Comparison of ENCODE assay signal across 17 cellular contexts in genomic region chr1:171158089-171158488, GRCh38. TPM values are rescaled to one million over a fixed set of nuclear protein-coding genes. Genes with fewer than 3 reads are reported as not detected.
DNase-seq lines count a peak whose midpoint lies in the region; ATAC-seq and TF ChIP-seq lines count a peak whose summit lies in the region.
"Had no signal": no experiment of that assay in that cellular context is flagged by ENCODE, and none has a peak within 500 bp of the region (broad histone marks: within the 10 kb centered on the region; RNA-seq: fewer than 3 reads in every experiment).

No MANE protein-coding gene starts in this region.

- H3K27ac Mint-ChIP-seq in nephron = peak overlapping the region; percentile 92 to 95 (median 93)

- peak; percentile 42 to 86 (median 62) for ATAC-seq in heart left ventricle
- ATAC-seq in heart right ventricle = peak in 5 of 8 donors; percentile 29 to 85 (median 75)
- ATAC-seq in HG03354 (IDR thresholded peaks at IDR 0.05; ENCODE audit: poor library complexity, severe bottlenecking, unreplicated experiment) = no peak
- ATAC-seq in psoas muscle = no peak
- ATAC-seq: SK-N-SH treated with all-trans-retinoic acid at 6 μM for 48 hours had no signal

- H3K9me3 ChIP-seq in heart left ventricle = peaks cover 0 to 6% (median 0%) of the 10 kb centered on the region in 12 donors
- no peaks in the 10 kb centered on the region for H3K9me3 ChIP-seq in right atrium auricular region
- H3K9me3 ChIP-seq in heart right ventricle = peaks cover 0 to 6% (median 0%) of the 10 kb centered on the region in 11 donors
- H3K9me3 ChIP-seq in psoas muscle = no peaks in the 10 kb centered on the region

- no peaks in the 10 kb centered on the region for H3K27me3 Mint-ChIP-seq in nephron (ENCODE audit: low read depth)

- DNase-seq in heart left ventricle (no peak), right atrium auricular region (ENCODE audit: low spot score) (no peak), heart right ventricle (no peak), psoas muscle (no peak)
- no peak for DNase-seq in stimulated activated CD4-positive, alpha-beta T cell treated with anti-CD3 and anti-CD28 coated beads, Interleukin-2, amount 100 ng/mL, for 48 hours
- DNase-seq: KG1, MG63, NCI-H1694, NCI-H2029 treated with DMSO at 0.1 percent for 48 hours, NCI-H526 treated with DMSO at 0.1 percent for 48 hours, SIG-M5 had no signal

- WGBS in heart left ventricle, 4 donors = 51 to 65% (median 54%) methylated on average over 5 of the region's 5 CpGs
- WGBS in heart right ventricle, 2 donors = 46 to 67% methylated on average over 5 of the region's 5 CpGs
- WGBS in psoas muscle, 3 donors = 76 to 79% (median 79%) methylated on average over 5 of the region's 5 CpGs

- no peak for TF ChIP-seq POLR2A in heart left ventricle (IDR thresholded peaks at IDR 0.05)

- no peak overlapping the region for H3K4me3 Mint-ChIP-seq in nephron

- H3K4me1 Mint-ChIP-seq in nephron = peaks cover 41% of the 10 kb centered on the region

- H3K4me1 ChIP-seq in heart left ventricle (peaks cover 0 to 15% (median 2%) of the 10 kb centered on the region in 12 donors), right atrium auricular region (peaks cover 0 to 13% of the 10 kb centered on the region in 2 donors), heart right ventricle (peaks cover 0 to 17% (median 12%) of the 10 kb centered on the region in 9 donors), psoas muscle (no peaks in the 10 kb centered on the region)

- H3K36me3 Mint-ChIP-seq in nephron (ENCODE audit: low read depth) = no peaks in the 10 kb centered on the region

- TF ChIP-seq CTCF in heart left ventricle (IDR thresholded peaks at IDR 0.05) (peak in 2 of 12 donors; percentile 6 to 12), right atrium auricular region (IDR thresholded peaks at IDR 0.05) (no peak), heart right ventricle (IDR thresholded peaks at IDR 0.05) (no peak), nephron (IDR thresholded peaks at IDR 0.05; ENCODE audit: unreplicated experiment in 3 of 3) (no peak), psoas muscle (IDR thresholded peaks at IDR 0.05) (no peak)

- no peaks in the 10 kb centered on the region for H3K36me3 ChIP-seq in heart left ventricle
- H3K36me3 ChIP-seq in right atrium auricular region = no peaks in the 10 kb centered on the region
- no peaks in the 10 kb centered on the region for H3K36me3 ChIP-seq in heart right ventricle
- H3K36me3 ChIP-seq in psoas muscle (ENCODE audit: insufficient read depth in 1 of 2, low read depth in 1 of 2) = no peaks in the 10 kb centered on the region
- H3K36me3 ChIP-seq: MG63 had no signal

- H3K27me3 ChIP-seq in heart left ventricle (no peaks in the 10 kb centered on the region), right atrium auricular region (no peaks in the 10 kb centered on the region), heart right ventricle (no peaks in the 10 kb centered on the region), psoas muscle (ENCODE audit: insufficient read depth in 3 of 3, low read length in 2 of 3) (no peaks in the 10 kb centered on the region)
- H3K27me3 ChIP-seq: MG63 had no signal

- peak overlapping the region in 2 of 12 donors; percentile 22 to 28 for H3K27ac ChIP-seq in heart left ventricle
- no peak overlapping the region for H3K27ac ChIP-seq in right atrium auricular region
- peak overlapping the region in 1 of 10 donors; percentile 54 for H3K27ac ChIP-seq in heart right ventricle
- H3K27ac ChIP-seq in psoas muscle = no peak overlapping the region
- H3K27ac ChIP-seq: RWPE1 had no signal

- H3K9me3 Mint-ChIP-seq in nephron = no peaks in the 10 kb centered on the region

- intact Hi-C loops in heart left ventricle (cut with DNase I) = no loop called here
- intact Hi-C loops in heart right ventricle (cut with DNase I) = no loop called here
- intact Hi-C loops in psoas muscle (cut with DNase I) = no loop called here

- no peak overlapping the region for H3K4me3 ChIP-seq in heart left ventricle
- no peak overlapping the region for H3K4me3 ChIP-seq in right atrium auricular region
- H3K4me3 ChIP-seq in heart right ventricle = no peak overlapping the region
- no peak overlapping the region for H3K4me3 ChIP-seq in psoas muscle
- H3K4me3 ChIP-seq: MG63 had no signal

RNA-seq across cellular contexts. Expression of gene FMO2, which starts 27.0 kb away (rescaled TPM):
- 10 to 100 TPM; 17.8 to 65.6 (median 31.3) TPM for total RNA-seq in heart left ventricle
- polyA plus RNA-seq in heart left ventricle = 10 to 100 TPM in 1 of 2 donors, 1 to 10 TPM in 1; 7.5 to 24.4 TPM
- total RNA-seq in right atrium auricular region = 10 to 100 TPM; 28.4 to 66.6 TPM
- 10 to 100 TPM; 23.7 to 78.5 (median 28.7) TPM for total RNA-seq in heart right ventricle
- polyA plus RNA-seq in heart right ventricle = 10 to 100 TPM in 1 of 2 donors, 1 to 10 TPM in 1; 7.6 to 48.9 TPM
- 10 to 100 TPM; 16.3 to 54.1 (median 17.8) TPM for total RNA-seq in psoas muscle
- 10 to 100 TPM in 1 of 3 donors, 1 to 10 TPM in 2; 6.9 to 17.2 (median 9.4) TPM for polyA plus RNA-seq in psoas muscle
- total RNA-seq: A172, NCI-H460 had no signal

Comparison
In these comparisons a context has a peak if more than half of its experiments do, and no peak if none do; other contexts are left out.
1. ATAC-seq: peak in heart left ventricle (4 of 4) and heart right ventricle (5 of 8); none in HG03354 (single experiment) and psoas muscle (0 of 4).